ENCODE assay signal across 9 cellular contexts in the genomic region with DNA sequence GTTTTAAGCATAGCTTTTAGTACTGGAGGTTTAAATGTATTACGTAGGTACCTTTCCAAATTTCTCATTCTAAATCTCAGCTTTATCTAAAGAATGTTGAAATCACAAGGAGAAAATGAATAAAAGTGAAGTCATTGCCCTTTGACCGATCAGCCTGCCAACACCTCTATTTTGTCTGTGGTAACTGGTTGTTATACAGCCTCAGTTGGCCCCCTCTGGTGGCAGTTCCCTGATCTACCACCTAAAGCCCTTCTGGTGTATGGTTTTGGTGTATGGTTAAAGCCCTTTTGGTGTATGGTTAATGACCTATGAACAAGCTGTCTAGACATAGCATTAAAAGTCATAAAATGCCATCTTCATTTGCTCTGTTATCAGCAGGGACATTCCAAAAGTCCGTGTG.
DNase-seq lines count a peak whose midpoint lies in the region; ATAC-seq and TF ChIP-seq lines count a peak whose summit lies in the region.
"Had no signal": no experiment of that assay in that cellular context is flagged by ENCODE, and none has a peak within 500 bp of the region (broad histone marks: within the 10 kb centered on the region; RNA-seq: fewer than 3 reads in every experiment).

No MANE protein-coding gene starts in this region.

- H4K20me1 ChIP-seq in IMR-90 (ENCODE audit: insufficient read depth, low read length): no peaks in the 10 kb centered on the region
- H4K20me1 ChIP-seq: BLaER1 treated with 17β-estradiol and CSF1 and Interleukin-3, amounts not matched to agents 10 nM and 100 nM had no signal

- H3K9me3 ChIP-seq in IMR-90 (ENCODE audit: control insufficient read depth, insufficient read depth, low read length) (no peaks in the 10 kb centered on the region), left ventricle myocardium inferior (replicated peaks) (peaks cover 3% of the 10 kb centered on the region), testis (no peaks in the 10 kb centered on the region)
- H3K9me3 ChIP-seq: BLaER1 treated with 17β-estradiol and CSF1 and Interleukin-3, amounts not matched to agents 10 nM and 100 nM had no signal

- no peak overlapping the region for H3K14ac ChIP-seq in IMR-90 (replicated peaks; ENCODE audit: low read depth, low read length)

- H3K36me3 ChIP-seq in IMR-90 (ENCODE audit: control insufficient read depth, insufficient read depth, low read length) (no peaks in the 10 kb centered on the region), left ventricle myocardium inferior (no peaks in the 10 kb centered on the region), testis (ENCODE audit: low read depth, missing control alignments) (no peaks in the 10 kb centered on the region)
- H3K36me3 ChIP-seq: BLaER1 treated with 17β-estradiol and CSF1 and Interleukin-3, amounts not matched to agents 10 nM and 100 nM had no signal

- ATAC-seq in GM21526 (IDR thresholded peaks at IDR 0.05; ENCODE audit: low FRiP score, unreplicated experiment) (peak; percentile 81), IMR-90 (ENCODE audit: low read depth) (peak; percentile 54; the same call in 1 of the 2 replicates)

- H3K56ac ChIP-seq in IMR-90 (ENCODE audit: extremely low read depth, insufficient read depth, low read length): no peak overlapping the region

- no peak overlapping the region for H3K9ac ChIP-seq in IMR-90 (ENCODE audit: low read depth, low read length)
- H3K9ac ChIP-seq: BLaER1 treated with 17β-estradiol and CSF1 and Interleukin-3, amounts not matched to agents 10 nM and 100 nM had no signal

- DNase-seq in NCI-H1417 (lab: John Stamatoyannopoulos, UW): peak; percentile 36 to 56 (median 39)
- no peak for DNase-seq in NCI-H1417 treated with DMSO at 0.1 percent for 48 hours (lab: John Stamatoyannopoulos, UW)
- no peak for DNase-seq in IMR-90
- DNase-seq in SK-MEL-5 (ENCODE audit: low read depth, low spot score): peak; percentile 75
- DNase-seq in left ventricle myocardium inferior: peak; percentile 27
- peak; percentile 74 for DNase-seq in testis
- no peak for DNase-seq in activated CD8-positive, alpha-beta memory T cell treated with anti-CD3 and anti-CD28 coated beads for 24 hours

- no peak overlapping the region for H3K4ac ChIP-seq in IMR-90 (ENCODE audit: low read depth, low read length)

- H3K9me1 ChIP-seq in IMR-90 (ENCODE audit: insufficient read depth, low read length): no peaks in the 10 kb centered on the region

- intact Hi-C loops in IMR-90 (cut with micrococcal nuclease) (loop anchor here (10.0 kb wide), 1 partner anchor 242 kb away; no protein-coding TSS in a partner anchor), left ventricle myocardium inferior (cut with micrococcal nuclease) (no loop called here), testis (cut with DNase I; ENCODE audit: low total_unique reads) (no loop called here)

- H3K4me1 ChIP-seq in IMR-90 (ENCODE audit: control insufficient read depth, insufficient read depth, low read length): no peaks in the 10 kb centered on the region
- no peaks in the 10 kb centered on the region for H3K4me1 ChIP-seq in left ventricle myocardium inferior
- H3K4me1 ChIP-seq in testis: no peaks in the 10 kb centered on the region
- H3K4me1 ChIP-seq: BLaER1 treated with 17β-estradiol and CSF1 and Interleukin-3, amounts not matched to agents 10 nM and 100 nM had no signal

- H3K79me1 ChIP-seq in IMR-90 (ENCODE audit: low read depth in 1 of 2, low read length in 2 of 2): no peaks in the 10 kb centered on the region

- dilution Hi-C loops in IMR-90 (cut with HindIII; ENCODE audit: low sequenced_read_pairs, unreplicated experiment): no loop called here

- no peak overlapping the region for H2BK120ac ChIP-seq in IMR-90 (ENCODE audit: low read depth, low read length)

- H3K18ac ChIP-seq in IMR-90 (ENCODE audit: low read depth, low read length): no peak overlapping the region

- in situ Hi-C loops in IMR-90 (cut with MboI; ENCODE audit: low sequenced_read_pairs) (no loop called here), SK-MEL-5 (cut with HindIII; ENCODE audit: low pct_unique_long_range_greater_than_20kb, low sequenced_read_pairs) (no loop called here)

- H3K27ac ChIP-seq in IMR-90 (ENCODE audit: insufficient read depth, low read length) (no peak overlapping the region), left ventricle myocardium inferior (replicated peaks) (no peak overlapping the region), testis (no peak overlapping the region)
- H3K27ac ChIP-seq: BLaER1 treated with 17β-estradiol and CSF1 and Interleukin-3, amounts not matched to agents 10 nM and 100 nM had no signal

- no peak for TF ChIP-seq POLR2A in IMR-90 (IDR thresholded peaks at IDR 0.05; ENCODE audit: low read depth, low read length)
- no peak for TF ChIP-seq POLR2A in testis (IDR thresholded peaks at IDR 0.05)

- WGBS in IMR-90 (ENCODE audit: extremely low coverage in 2 of 2, insufficient read length in 1 of 2), 2 experiments: no CpG with 5 or more reads among the region's 3 CpGs
- 59 to 69% methylated on average over 3 of the region's 3 CpGs for WGBS in testis, 2 donors

- TF ChIP-seq CTCF in IMR-90 (conservative IDR thresholded peaks at IDR 0.05; ENCODE audit: low read depth, low read length) (peak; percentile 27; the same call in 1 of the 2 replicates), left ventricle myocardium inferior (IDR thresholded peaks at IDR 0.05; ENCODE audit: borderline replicate concordance) (peak; percentile 68), testis (IDR thresholded peaks at IDR 0.05) (peak; percentile 27 to 43 (median 37))

- H3K23ac ChIP-seq in IMR-90 (ENCODE audit: low read depth, low read length): no peak overlapping the region

- H4K8ac ChIP-seq in IMR-90 (ENCODE audit: low read depth in 2 of 2, low read length in 2 of 2): no peak overlapping the region

- no peak overlapping the region for H3K4me2 ChIP-seq in IMR-90 (ENCODE audit: low read depth, low read length)
- H3K4me2 ChIP-seq: BLaER1 treated with 17β-estradiol and CSF1 and Interleukin-3, amounts not matched to agents 10 nM and 100 nM had no signal

- TF ChIP-seq RAD21 in IMR-90 (IDR thresholded peaks at IDR 0.05; ENCODE audit: low read length): no peak

- H2BK5ac ChIP-seq in IMR-90 (ENCODE audit: low read depth, low read length, poor library complexity, severe bottlenecking): no peak overlapping the region

- H4K5ac ChIP-seq in IMR-90 (ENCODE audit: low read depth, low read length): no peak overlapping the region

- no peak overlapping the region for H4K91ac ChIP-seq in IMR-90 (ENCODE audit: insufficient read depth, low read depth, low read length)

- H3K4me3 ChIP-seq in IMR-90 (ENCODE audit: insufficient read depth, low read depth, low read length) (no peak overlapping the region), left ventricle myocardium inferior (no peak overlapping the region), testis (no peak overlapping the region)
- H3K4me3 ChIP-seq: BLaER1 treated with 17β-estradiol and CSF1 and Interleukin-3, amounts not matched to agents 10 nM and 100 nM had no signal

- H2AK9ac ChIP-seq in IMR-90 (replicated peaks; ENCODE audit: low read depth, low read length, poor library complexity): no peak overlapping the region

- no peak overlapping the region for H2AFZ ChIP-seq in IMR-90 (replicated peaks; ENCODE audit: low read length, poor library complexity)

- H3K27me3 ChIP-seq in IMR-90 (ENCODE audit: control insufficient read depth, insufficient read depth, low read length): no peaks in the 10 kb centered on the region
- H3K27me3 ChIP-seq in left ventricle myocardium inferior (ENCODE audit: low read depth): no peaks in the 10 kb centered on the region
- H3K27me3 ChIP-seq in testis: no peaks in the 10 kb centered on the region
- H3K27me3 ChIP-seq: BLaER1 treated with 17β-estradiol and CSF1 and Interleukin-3, amounts not matched to agents 10 nM and 100 nM had no signal

- POLR2A ChIA-PET in IMR-90 (lab: Charles Lee; ENCODE audit: unreplicated experiment): no interaction called here

- H2AK5ac ChIP-seq in IMR-90 (ENCODE audit: low read depth, low read length): no peak overlapping the region

- CTCF ChIA-PET in IMR-90 (lab: Yijun Ruan, JAX): no interaction called here

- no TSS peak for BruUV-seq in IMR-90 (replicated peaks; lab: Mats Ljungman, UMichigan)

- H2BK15ac ChIP-seq in IMR-90 (ENCODE audit: low read depth, low read length): no peak overlapping the region

- H2BK20ac ChIP-seq in IMR-90 (ENCODE audit: low read depth, low read length): no peak overlapping the region

TF ChIP-seq in IMR-90, 13 proteins besides CTCF, POLR2A, EP300 and RAD21:
- TF ChIP-seq SMC3 (IDR thresholded peaks at IDR 0.05; ENCODE audit: low read depth, low read length) (no peak), MAFK (IDR thresholded peaks at IDR 0.05; ENCODE audit: low read depth, low read length) (no peak), BHLHE40 (IDR thresholded peaks at IDR 0.05; ENCODE audit: low read depth, low read length) (no peak), FOS (IDR thresholded peaks at IDR 0.05; ENCODE audit: low read depth, low read length) (no peak), RFX5 (IDR thresholded peaks at IDR 0.05; ENCODE audit: low read depth, low read length) (no peak), ELK1 (IDR thresholded peaks at IDR 0.05; ENCODE audit: borderline replicate concordance, low read depth, low read length) (no peak), MAZ (IDR thresholded peaks at IDR 0.05; ENCODE audit: borderline replicate concordance, low read depth, low read length) (no peak), CEBPB (IDR thresholded peaks at IDR 0.05; ENCODE audit: low read depth, low read length) (no peak), NFE2L2 (IDR thresholded peaks at IDR 0.05; ENCODE audit: low read depth, low read length) (no peak), MXI1 (IDR thresholded peaks at IDR 0.05; ENCODE audit: borderline replicate concordance, low read depth, low read length) (no peak)
- TF ChIP-seq, protein P1, sequence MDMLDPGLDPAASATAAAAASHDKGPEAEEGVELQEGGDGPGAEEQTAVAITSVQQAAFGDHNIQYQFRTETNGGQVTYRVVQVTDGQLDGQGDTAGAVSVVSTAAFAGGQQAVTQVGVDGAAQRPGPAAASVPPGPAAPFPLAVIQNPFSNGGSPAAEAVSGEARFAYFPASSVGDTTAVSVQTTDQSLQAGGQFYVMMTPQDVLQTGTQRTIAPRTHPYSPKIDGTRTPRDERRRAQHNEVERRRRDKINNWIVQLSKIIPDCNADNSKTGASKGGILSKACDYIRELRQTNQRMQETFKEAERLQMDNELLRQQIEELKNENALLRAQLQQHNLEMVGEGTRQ (IDR thresholded peaks at IDR 0.05; ENCODE audit: low read depth, low read length): no peak

Comparison
In these comparisons a context has a peak if more than half of its experiments do, and no peak if none do; other contexts are left out.
1. DNase-seq: peak in NCI-H1417 (3 of 3), SK-MEL-5 (single experiment), left ventricle myocardium inferior (single experiment) and testis (single experiment); none in NCI-H1417 treated with DMSO at 0.1 percent for 48 hours (single experiment), IMR-90 (single experiment) and activated CD8-positive, alpha-beta memory T cell treated with anti-CD3 and anti-CD28 coated beads for 24 hours (single experiment).
2. Peak in every context shown above with its lines, with median percentiles within 50 percentile points of each other: CTCF ChIP-seq.